Comparison of ENCODE assay signal across 2 cellular contexts in the genomic region with DNA sequence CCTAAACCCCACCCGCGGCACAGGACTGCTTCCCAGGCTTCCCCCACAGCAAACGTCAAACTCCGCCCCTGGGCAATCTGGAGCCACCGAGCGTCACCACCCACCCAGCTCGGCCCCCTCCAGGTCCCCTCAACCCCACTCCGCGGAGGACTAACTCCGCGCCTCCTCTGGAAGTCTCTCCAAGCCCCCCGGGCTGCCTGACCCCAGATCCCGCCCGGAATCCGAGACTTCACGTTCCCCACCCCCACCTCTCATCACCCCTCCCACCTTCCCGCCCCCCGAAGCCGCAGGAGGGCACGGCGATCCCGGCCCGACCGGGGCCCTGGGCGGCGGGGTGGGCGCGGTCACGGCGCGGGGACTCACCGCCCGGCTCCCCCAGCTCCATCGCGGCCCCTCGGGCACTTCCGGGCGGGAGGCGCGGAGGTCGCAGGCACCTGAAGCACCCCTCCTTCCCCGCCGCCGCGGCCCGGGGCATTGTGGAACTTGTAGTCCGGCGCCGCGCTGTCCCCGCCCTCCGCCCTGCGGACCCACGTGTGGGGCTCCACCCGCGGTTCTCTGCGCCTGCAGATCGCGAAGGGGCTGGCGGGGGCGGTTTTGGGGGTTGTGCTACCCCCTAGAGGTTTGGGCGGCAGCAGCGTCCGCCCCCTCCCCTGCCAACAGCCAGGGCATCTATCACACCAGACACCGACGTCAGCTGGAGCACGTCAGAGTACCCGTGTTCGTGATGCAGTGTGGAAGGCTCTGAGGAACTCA.
TF ChIP-seq lines count a peak whose summit lies in the region.

A gene with protein sequence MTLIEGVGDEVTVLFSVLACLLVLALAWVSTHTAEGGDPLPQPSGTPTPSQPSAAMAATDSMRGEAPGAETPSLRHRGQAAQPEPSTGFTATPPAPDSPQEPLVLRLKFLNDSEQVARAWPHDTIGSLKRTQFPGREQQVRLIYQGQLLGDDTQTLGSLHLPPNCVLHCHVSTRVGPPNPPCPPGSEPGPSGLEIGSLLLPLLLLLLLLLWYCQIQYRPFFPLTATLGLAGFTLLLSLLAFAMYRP (minus strand): TSS at position 423 of the 753 bp plus-strand sequence. CDS start 930 bp downstream, outside the sequence.

TF ChIP-seq in HEK293, 187 proteins besides CTCF, POLR2A, EP300 and RAD21 (continued from another document and continues in another):
- TF ChIP-seq, protein P1, sequence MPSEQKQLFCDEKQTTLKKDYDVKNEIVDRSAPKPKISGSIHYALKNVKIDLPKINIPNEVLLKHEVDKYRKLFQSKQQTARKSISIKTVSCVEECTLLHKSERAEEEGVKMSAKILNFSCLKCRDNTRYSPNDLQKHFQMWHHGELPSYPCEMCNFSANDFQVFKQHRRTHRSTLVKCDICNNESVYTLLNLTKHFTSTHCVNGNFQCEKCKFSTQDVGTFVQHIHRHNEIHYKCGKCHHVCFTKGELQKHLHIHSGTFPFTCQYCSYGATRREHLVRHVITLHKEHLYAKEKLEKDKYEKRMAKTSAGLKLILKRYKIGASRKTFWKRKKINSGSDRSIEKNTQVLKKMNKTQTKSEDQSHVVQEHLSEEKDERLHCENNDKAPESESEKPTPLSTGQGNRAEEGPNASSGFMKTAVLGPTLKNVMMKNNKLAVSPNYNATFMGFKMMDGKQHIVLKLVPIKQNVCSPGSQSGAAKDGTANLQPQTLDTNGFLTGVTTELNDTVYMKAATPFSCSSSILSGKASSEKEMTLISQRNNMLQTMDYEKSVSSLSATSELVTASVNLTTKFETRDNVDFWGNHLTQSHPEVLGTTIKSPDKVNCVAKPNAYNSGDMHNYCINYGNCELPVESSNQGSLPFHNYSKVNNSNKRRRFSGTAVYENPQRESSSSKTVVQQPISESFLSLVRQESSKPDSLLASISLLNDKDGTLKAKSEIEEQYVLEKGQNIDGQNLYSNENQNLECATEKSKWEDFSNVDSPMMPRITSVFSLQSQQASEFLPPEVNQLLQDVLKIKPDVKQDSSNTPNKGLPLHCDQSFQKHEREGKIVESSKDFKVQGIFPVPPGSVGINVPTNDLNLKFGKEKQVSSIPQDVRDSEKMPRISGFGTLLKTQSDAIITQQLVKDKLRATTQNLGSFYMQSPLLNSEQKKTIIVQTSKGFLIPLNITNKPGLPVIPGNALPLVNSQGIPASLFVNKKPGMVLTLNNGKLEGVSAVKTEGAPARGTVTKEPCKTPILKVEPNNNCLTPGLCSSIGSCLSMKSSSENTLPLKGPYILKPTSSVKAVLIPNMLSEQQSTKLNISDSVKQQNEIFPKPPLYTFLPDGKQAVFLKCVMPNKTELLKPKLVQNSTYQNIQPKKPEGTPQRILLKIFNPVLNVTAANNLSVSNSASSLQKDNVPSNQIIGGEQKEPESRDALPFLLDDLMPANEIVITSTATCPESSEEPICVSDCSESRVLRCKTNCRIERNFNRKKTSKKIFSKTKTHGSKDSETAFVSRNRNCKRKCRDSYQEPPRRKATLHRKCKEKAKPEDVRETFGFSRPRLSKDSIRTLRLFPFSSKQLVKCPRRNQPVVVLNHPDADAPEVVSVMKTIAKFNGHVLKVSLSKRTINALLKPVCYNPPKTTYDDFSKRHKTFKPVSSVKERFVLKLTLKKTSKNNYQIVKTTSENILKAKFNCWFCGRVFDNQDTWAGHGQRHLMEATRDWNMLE (tag by site-specific recombination; conservative IDR thresholded peaks at IDR 0.05; ENCODE audit: low read depth): no peak
- TF ChIP-seq ZSCAN30 (tag by site-specific recombination; IDR thresholded peaks at IDR 0.05) (0 out of 2 replicates have a peak, but pooled peaks have one; percentile 45), ZNF112 (tag by site-specific recombination; IDR thresholded peaks at IDR 0.05) (no peak), ZNF529 (tag by site-specific recombination; IDR thresholded peaks at IDR 0.05; ENCODE audit: insufficient replicate concordance) (no peak), ZBTB7A (tag by site-specific recombination; IDR thresholded peaks at IDR 0.05; ENCODE audit: low read depth) (0 out of 2 replicates have a peak, but pooled peaks have one; percentile 13), ZBTB21 (tag by site-specific recombination; IDR thresholded peaks at IDR 0.05) (peak; percentile 74), ZNF426 (tag by site-specific recombination; IDR thresholded peaks at IDR 0.05) (no peak), OVOL3 (tag by site-specific recombination; IDR thresholded peaks at IDR 0.05) (no peak), ZNF544 (tag by site-specific recombination; IDR thresholded peaks at IDR 0.05) (no peak), ZNF571 (tag by site-specific recombination; IDR thresholded peaks at IDR 0.05) (no peak), ZNF791 (tag by site-specific recombination; IDR thresholded peaks at IDR 0.05) (no peak)
- TF ChIP-seq, protein P2, sequence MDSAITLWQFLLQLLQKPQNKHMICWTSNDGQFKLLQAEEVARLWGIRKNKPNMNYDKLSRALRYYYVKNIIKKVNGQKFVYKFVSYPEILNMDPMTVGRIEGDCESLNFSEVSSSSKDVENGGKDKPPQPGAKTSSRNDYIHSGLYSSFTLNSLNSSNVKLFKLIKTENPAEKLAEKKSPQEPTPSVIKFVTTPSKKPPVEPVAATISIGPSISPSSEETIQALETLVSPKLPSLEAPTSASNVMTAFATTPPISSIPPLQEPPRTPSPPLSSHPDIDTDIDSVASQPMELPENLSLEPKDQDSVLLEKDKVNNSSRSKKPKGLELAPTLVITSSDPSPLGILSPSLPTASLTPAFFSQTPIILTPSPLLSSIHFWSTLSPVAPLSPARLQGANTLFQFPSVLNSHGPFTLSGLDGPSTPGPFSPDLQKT (IDR thresholded peaks at IDR 0.05; ENCODE audit: borderline replicate concordance, low read depth, low read length): no peak; the same call in 1 of the 2 replicates
- TF ChIP-seq, protein P3, sequence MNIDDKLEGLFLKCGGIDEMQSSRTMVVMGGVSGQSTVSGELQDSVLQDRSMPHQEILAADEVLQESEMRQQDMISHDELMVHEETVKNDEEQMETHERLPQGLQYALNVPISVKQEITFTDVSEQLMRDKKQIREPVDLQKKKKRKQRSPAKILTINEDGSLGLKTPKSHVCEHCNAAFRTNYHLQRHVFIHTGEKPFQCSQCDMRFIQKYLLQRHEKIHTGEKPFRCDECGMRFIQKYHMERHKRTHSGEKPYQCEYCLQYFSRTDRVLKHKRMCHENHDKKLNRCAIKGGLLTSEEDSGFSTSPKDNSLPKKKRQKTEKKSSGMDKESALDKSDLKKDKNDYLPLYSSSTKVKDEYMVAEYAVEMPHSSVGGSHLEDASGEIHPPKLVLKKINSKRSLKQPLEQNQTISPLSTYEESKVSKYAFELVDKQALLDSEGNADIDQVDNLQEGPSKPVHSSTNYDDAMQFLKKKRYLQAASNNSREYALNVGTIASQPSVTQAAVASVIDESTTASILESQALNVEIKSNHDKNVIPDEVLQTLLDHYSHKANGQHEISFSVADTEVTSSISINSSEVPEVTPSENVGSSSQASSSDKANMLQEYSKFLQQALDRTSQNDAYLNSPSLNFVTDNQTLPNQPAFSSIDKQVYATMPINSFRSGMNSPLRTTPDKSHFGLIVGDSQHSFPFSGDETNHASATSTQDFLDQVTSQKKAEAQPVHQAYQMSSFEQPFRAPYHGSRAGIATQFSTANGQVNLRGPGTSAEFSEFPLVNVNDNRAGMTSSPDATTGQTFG (tag by site-specific recombination; IDR thresholded peaks at IDR 0.05; ENCODE audit: borderline replicate concordance): no peak
- TF ChIP-seq, protein P4, sequence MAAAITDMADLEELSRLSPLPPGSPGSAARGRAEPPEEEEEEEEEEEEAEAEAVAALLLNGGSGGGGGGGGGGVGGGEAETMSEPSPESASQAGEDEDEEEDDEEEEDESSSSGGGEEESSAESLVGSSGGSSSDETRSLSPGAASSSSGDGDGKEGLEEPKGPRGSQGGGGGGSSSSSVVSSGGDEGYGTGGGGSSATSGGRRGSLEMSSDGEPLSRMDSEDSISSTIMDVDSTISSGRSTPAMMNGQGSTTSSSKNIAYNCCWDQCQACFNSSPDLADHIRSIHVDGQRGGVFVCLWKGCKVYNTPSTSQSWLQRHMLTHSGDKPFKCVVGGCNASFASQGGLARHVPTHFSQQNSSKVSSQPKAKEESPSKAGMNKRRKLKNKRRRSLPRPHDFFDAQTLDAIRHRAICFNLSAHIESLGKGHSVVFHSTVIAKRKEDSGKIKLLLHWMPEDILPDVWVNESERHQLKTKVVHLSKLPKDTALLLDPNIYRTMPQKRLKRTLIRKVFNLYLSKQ (tag by site-specific recombination; IDR thresholded peaks at IDR 0.05; ENCODE audit: borderline replicate concordance): no peak

TF ChIP-seq in K562, 482 proteins besides CTCF, POLR2A, EP300 and RAD21 (continued from another document and continues in another):
- TF ChIP-seq, protein P5, sequence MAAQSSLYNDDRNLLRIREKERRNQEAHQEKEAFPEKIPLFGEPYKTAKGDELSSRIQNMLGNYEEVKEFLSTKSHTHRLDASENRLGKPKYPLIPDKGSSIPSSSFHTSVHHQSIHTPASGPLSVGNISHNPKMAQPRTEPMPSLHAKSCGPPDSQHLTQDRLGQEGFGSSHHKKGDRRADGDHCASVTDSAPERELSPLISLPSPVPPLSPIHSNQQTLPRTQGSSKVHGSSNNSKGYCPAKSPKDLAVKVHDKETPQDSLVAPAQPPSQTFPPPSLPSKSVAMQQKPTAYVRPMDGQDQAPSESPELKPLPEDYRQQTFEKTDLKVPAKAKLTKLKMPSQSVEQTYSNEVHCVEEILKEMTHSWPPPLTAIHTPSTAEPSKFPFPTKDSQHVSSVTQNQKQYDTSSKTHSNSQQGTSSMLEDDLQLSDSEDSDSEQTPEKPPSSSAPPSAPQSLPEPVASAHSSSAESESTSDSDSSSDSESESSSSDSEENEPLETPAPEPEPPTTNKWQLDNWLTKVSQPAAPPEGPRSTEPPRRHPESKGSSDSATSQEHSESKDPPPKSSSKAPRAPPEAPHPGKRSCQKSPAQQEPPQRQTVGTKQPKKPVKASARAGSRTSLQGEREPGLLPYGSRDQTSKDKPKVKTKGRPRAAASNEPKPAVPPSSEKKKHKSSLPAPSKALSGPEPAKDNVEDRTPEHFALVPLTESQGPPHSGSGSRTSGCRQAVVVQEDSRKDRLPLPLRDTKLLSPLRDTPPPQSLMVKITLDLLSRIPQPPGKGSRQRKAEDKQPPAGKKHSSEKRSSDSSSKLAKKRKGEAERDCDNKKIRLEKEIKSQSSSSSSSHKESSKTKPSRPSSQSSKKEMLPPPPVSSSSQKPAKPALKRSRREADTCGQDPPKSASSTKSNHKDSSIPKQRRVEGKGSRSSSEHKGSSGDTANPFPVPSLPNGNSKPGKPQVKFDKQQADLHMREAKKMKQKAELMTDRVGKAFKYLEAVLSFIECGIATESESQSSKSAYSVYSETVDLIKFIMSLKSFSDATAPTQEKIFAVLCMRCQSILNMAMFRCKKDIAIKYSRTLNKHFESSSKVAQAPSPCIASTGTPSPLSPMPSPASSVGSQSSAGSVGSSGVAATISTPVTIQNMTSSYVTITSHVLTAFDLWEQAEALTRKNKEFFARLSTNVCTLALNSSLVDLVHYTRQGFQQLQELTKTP (IDR thresholded peaks at IDR 0.05; ENCODE audit: low read depth in 1 of 2, partially characterized antibody in 2 of 2): peak in 1 of 2 experiments; percentile 79
- no peak for TF ChIP-seq JUN (IDR thresholded peaks at IDR 0.05; ENCODE audit: borderline replicate concordance, low read depth, low read length)
- no peak for TF ChIP-seq JUN (CRISPR knock-in tag; IDR thresholded peaks at IDR 0.05; ENCODE audit: borderline replicate concordance)
- TF ChIP-seq, protein P6, sequence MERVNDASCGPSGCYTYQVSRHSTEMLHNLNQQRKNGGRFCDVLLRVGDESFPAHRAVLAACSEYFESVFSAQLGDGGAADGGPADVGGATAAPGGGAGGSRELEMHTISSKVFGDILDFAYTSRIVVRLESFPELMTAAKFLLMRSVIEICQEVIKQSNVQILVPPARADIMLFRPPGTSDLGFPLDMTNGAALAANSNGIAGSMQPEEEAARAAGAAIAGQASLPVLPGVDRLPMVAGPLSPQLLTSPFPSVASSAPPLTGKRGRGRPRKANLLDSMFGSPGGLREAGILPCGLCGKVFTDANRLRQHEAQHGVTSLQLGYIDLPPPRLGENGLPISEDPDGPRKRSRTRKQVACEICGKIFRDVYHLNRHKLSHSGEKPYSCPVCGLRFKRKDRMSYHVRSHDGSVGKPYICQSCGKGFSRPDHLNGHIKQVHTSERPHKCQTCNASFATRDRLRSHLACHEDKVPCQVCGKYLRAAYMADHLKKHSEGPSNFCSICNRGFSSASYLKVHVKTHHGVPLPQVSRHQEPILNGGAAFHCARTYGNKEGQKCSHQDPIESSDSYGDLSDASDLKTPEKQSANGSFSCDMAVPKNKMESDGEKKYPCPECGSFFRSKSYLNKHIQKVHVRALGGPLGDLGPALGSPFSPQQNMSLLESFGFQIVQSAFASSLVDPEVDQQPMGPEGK (CRISPR knock-in tag; IDR thresholded peaks at IDR 0.05; ENCODE audit: borderline replicate concordance): no peak
- TF ChIP-seq, protein P7, sequence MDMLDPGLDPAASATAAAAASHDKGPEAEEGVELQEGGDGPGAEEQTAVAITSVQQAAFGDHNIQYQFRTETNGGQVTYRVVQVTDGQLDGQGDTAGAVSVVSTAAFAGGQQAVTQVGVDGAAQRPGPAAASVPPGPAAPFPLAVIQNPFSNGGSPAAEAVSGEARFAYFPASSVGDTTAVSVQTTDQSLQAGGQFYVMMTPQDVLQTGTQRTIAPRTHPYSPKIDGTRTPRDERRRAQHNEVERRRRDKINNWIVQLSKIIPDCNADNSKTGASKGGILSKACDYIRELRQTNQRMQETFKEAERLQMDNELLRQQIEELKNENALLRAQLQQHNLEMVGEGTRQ (CRISPR knock-in tag; IDR thresholded peaks at IDR 0.05): peak; percentile 81
- TF ChIP-seq MAZ (CRISPR knock-in tag; conservative IDR thresholded peaks at IDR 0.05 in 1 of 2, IDR thresholded peaks at IDR 0.05 in 1 of 2): peak; percentile 77 to 96
- TF ChIP-seq MAFG (tag; conservative IDR thresholded peaks at IDR 0.05): no peak
- TF ChIP-seq TFAM (CRISPR knock-in tag; conservative IDR thresholded peaks at IDR 0.05): no peak
- TF ChIP-seq ZNF76 (CRISPR knock-in tag; IDR thresholded peaks at IDR 0.05; ENCODE audit: borderline replicate concordance): no peak
- TF ChIP-seq YY1 (IDR thresholded peaks at IDR 0.05; ENCODE audit: borderline replicate concordance in 1 of 3, control insufficient read depth in 1 of 3, extremely low read depth in 1 of 3, insufficient read depth in 3 of 3, insufficient read length in 1 of 3, insufficient replicate concordance in 2 of 3, low read depth in 1 of 3, low read length in 2 of 3): peak in 2 of 3 experiments; percentile 56 to 67
- peak; percentile 8 for TF ChIP-seq CHD1 (IDR thresholded peaks at IDR 0.05; ENCODE audit: low read length)
- no peak for TF ChIP-seq TCFL5 (CRISPR knock-in tag; conservative IDR thresholded peaks at IDR 0.05)
- TF ChIP-seq CCNT2 (IDR thresholded peaks at IDR 0.05; ENCODE audit: borderline replicate concordance, extremely low read depth, insufficient read length, low read depth, low read length): peak; percentile 76
- no peak for TF ChIP-seq ZNF121 (CRISPR knock-in tag; conservative IDR thresholded peaks at IDR 0.05)
- TF ChIP-seq ELF2 (CRISPR knock-in tag; IDR thresholded peaks at IDR 0.05): peak; percentile 81
- peak; percentile 20 for TF ChIP-seq NEUROD1 (IDR thresholded peaks at IDR 0.05; ENCODE audit: borderline replicate concordance, low read depth, low read length, partially characterized antibody)
- no peak for TF ChIP-seq CEBPG (CRISPR knock-in tag; IDR thresholded peaks at IDR 0.05)
- TF ChIP-seq CEBPG (tag; conservative IDR thresholded peaks at IDR 0.05 in 1 of 2, IDR thresholded peaks at IDR 0.05 in 1 of 2): peak in 1 of 2 experiments; percentile 43; a peak in 2 of 4 replicates
